Comparison of ENCODE assay signal across 1 cellular context in genomic region chr9:72726951-72727350, GRCh38.
TF ChIP-seq lines count a peak whose summit lies in the region.

No MANE protein-coding gene starts in this region.

TF ChIP-seq in WTC11, 78 proteins besides CTCF, POLR2A, EP300 and RAD21 (continued from another document):
- TF ChIP-seq ZNF532 (CRISPR knock-in tag; IDR thresholded peaks at IDR 0.05; ENCODE audit: borderline replicate concordance) (no peak), ZNF121 (CRISPR knock-in tag; IDR thresholded peaks at IDR 0.05) (no peak), HMGA2 (CRISPR knock-in tag; IDR thresholded peaks at IDR 0.05) (no peak), ZNF671 (CRISPR knock-in tag; IDR thresholded peaks at IDR 0.05) (no peak), ZNF219 (CRISPR knock-in tag; IDR thresholded peaks at IDR 0.05; ENCODE audit: borderline replicate concordance) (no peak), PREB (CRISPR knock-in tag; IDR thresholded peaks at IDR 0.05; ENCODE audit: borderline replicate concordance) (no peak), FOXP1 (CRISPR knock-in tag; IDR thresholded peaks at IDR 0.05; ENCODE audit: borderline replicate concordance) (no peak), NFYB (CRISPR knock-in tag; conservative IDR thresholded peaks at IDR 0.05; ENCODE audit: low read depth) (no peak), E2F4 (CRISPR knock-in tag; IDR thresholded peaks at IDR 0.05; ENCODE audit: borderline replicate concordance, low read depth) (no peak), AR (CRISPR knock-in tag; IDR thresholded peaks at IDR 0.05) (no peak), RORB (CRISPR knock-in tag; IDR thresholded peaks at IDR 0.05) (no peak), MXD4 (CRISPR knock-in tag; IDR thresholded peaks at IDR 0.05; ENCODE audit: borderline replicate concordance) (no peak), SOX15 (CRISPR knock-in tag; IDR thresholded peaks at IDR 0.05) (no peak), FOXK1 (CRISPR knock-in tag; IDR thresholded peaks at IDR 0.05) (no peak)
TF ChIP-seq in WTC11: peak in this region for 0.
